25 cellular contexts compared by ENCODE assay signal in the genomic region with DNA sequence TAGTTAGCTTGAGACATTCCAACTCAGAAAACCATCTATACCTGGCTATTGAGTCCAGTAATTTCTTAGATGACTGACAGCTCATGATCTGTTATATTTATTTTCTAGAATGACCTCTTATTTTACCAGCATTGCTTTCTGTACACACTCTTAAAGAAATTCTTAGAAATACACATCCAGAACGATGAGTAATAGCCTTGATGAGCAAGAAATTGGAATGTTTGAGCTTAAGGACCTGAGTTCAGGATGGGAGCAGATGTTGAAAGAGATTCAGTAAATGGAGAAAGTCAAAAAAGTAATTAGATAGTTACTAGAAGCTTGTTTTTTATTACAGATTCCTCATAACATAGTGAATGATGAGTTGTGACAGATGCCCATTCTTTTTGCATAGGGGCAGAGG. TPM values are rescaled to one million over a fixed set of nuclear protein-coding genes. Genes with fewer than 3 reads are reported as not detected.
"Had no signal": no experiment of that assay in that cellular context is flagged by ENCODE, and none has a peak within 500 bp of the region (broad histone marks: within the 10 kb centered on the region; RNA-seq: fewer than 3 reads in every experiment).

No MANE protein-coding gene starts in this region.

- H3K9me3 ChIP-seq: prostate gland, thoracic aorta, upper lobe of right lung had no signal

- H3K36me3 ChIP-seq: brain microvascular endothelial cell, prostate gland, thoracic aorta, upper lobe of right lung had no signal

- H3K9me3 Mint-ChIP-seq: activated CD4-positive, alpha-beta memory T cell treated with anti-CD3 and anti-CD28 coated beads for 36 hours; activated naive CD4-positive, alpha-beta T cell treated with anti-CD3 and anti-CD28 coated beads, Interleukin-2, amount 50 U/mL, for 72 hours; T-helper 1 cell treated with Interleukin-12 subunit alpha and Interleukin-12 subunit beta and Interleukin-4 antibody, amounts not matched to agents 30 μg/mL and 1 μg/mL, for 36 hours had no signal

- H3K27me3 ChIP-seq: brain microvascular endothelial cell, hepatocyte, upper lobe of right lung had no signal

- H3K4me3 Mint-ChIP-seq: activated CD4-positive, alpha-beta memory T cell treated with anti-CD3 and anti-CD28 coated beads for 36 hours; activated CD4-positive, alpha-beta T cell treated with anti-CD3 and anti-CD28 coated beads for 36 hours; activated CD8-positive, alpha-beta memory T cell treated with anti-CD3 and anti-CD28 coated beads, Interleukin-2, amount 10 ng/mL, durations not matched to agents 7 days and 5 days; nephron progenitor cell; T-helper 1 cell treated with Interleukin-12 subunit alpha and Interleukin-12 subunit beta and Interleukin-4 antibody, amounts not matched to agents 30 μg/mL and 1 μg/mL, for 36 hours had no signal

- ATAC-seq: activated CD4-positive, alpha-beta T cell treated with anti-CD3 and anti-CD28 coated beads for 36 hours; activated CD8-positive, alpha-beta memory T cell treated with anti-CD3 and anti-CD28 coated beads, Interleukin-2, amount 10 ng/mL, durations not matched to agents 7 days and 5 days; right cardiac atrium; stimulated activated naive CD8-positive, alpha-beta T cell treated with anti-CD3 and anti-CD28 coated beads, Interleukin-15, Interleukin-2, amounts not matched to agents 100 U/mL and 50 U/mL, for 24 hours; upper lobe of right lung had no signal

- H3K4me3 ChIP-seq: dorsolateral prefrontal cortex, hepatocyte, prostate gland, smooth muscle cell, thoracic aorta, upper lobe of right lung had no signal

- H3K4me1 Mint-ChIP-seq: nephron progenitor cell had no signal

- DNase-seq: activated CD4-positive, alpha-beta memory T cell treated with anti-CD3 and anti-CD28 coated beads for 36 hours; activated CD4-positive, alpha-beta T cell treated with anti-CD3 and anti-CD28 coated beads for 36 hours; activated CD8-positive, alpha-beta memory T cell treated with anti-CD3 and anti-CD28 coated beads, Interleukin-2, amount 10 ng/mL, durations not matched to agents 7 days and 5 days; activated gamma-delta T cell; activated T-cell treated with anti-CD3 and anti-CD28 coated beads, Interleukin-2, amount 50 U/mL, for 1 hour; anterior cingulate cortex; brain microvascular endothelial cell; dorsolateral prefrontal cortex; mesendoderm; nephron progenitor cell; occipital lobe; right cardiac atrium; stimulated activated CD4-positive, alpha-beta T cell treated with anti-CD3 and anti-CD28 coated beads, Interleukin-4, amount 100 ng/mL, for 4 hours; stimulated activated CD8-positive, alpha-beta memory T cell treated with anti-CD3 and anti-CD28 coated beads, Interleukin-4, amount 100 ng/mL, for 48 hours; stimulated activated naive CD8-positive, alpha-beta T cell treated with anti-CD3 and anti-CD28 coated beads, Interleukin-15, Interleukin-2, amounts not matched to agents 100 U/mL and 50 U/mL, for 24 hours; upper lobe of right lung had no signal

- H3K27me3 Mint-ChIP-seq: activated CD4-positive, alpha-beta memory T cell treated with anti-CD3 and anti-CD28 coated beads for 36 hours; activated CD8-positive, alpha-beta memory T cell treated with anti-CD3 and anti-CD28 coated beads, Interleukin-2, amount 10 ng/mL, durations not matched to agents 7 days and 5 days had no signal

- H3K27ac Mint-ChIP-seq: activated CD4-positive, alpha-beta memory T cell treated with anti-CD3 and anti-CD28 coated beads for 36 hours; activated CD4-positive, alpha-beta T cell treated with anti-CD3 and anti-CD28 coated beads for 36 hours; activated naive CD4-positive, alpha-beta T cell treated with anti-CD3 and anti-CD28 coated beads, Interleukin-2, amount 50 U/mL, for 72 hours; nephron progenitor cell; T-helper 1 cell treated with Interleukin-12 subunit alpha and Interleukin-12 subunit beta and Interleukin-4 antibody, amounts not matched to agents 30 μg/mL and 1 μg/mL, for 36 hours had no signal

RNA-seq across cellular contexts. Expression of gene PYHIN1, which starts 11.7 kb away (rescaled TPM):
- total RNA-seq: chondrocyte, glomerular endothelial cell, hepatocyte, kidney epithelial cell, occipital lobe had no signal
